ENCODE assay signal across 1 cellular context in genomic region chr2:6914829-6915228, GRCh38.
TF ChIP-seq lines count a peak whose summit lies in the region.

No MANE protein-coding gene starts in this region.

TF ChIP-seq in HCT116, 20 proteins besides CTCF, POLR2A, EP300 and RAD21 (continued from another document):
- TF ChIP-seq, protein P1, sequence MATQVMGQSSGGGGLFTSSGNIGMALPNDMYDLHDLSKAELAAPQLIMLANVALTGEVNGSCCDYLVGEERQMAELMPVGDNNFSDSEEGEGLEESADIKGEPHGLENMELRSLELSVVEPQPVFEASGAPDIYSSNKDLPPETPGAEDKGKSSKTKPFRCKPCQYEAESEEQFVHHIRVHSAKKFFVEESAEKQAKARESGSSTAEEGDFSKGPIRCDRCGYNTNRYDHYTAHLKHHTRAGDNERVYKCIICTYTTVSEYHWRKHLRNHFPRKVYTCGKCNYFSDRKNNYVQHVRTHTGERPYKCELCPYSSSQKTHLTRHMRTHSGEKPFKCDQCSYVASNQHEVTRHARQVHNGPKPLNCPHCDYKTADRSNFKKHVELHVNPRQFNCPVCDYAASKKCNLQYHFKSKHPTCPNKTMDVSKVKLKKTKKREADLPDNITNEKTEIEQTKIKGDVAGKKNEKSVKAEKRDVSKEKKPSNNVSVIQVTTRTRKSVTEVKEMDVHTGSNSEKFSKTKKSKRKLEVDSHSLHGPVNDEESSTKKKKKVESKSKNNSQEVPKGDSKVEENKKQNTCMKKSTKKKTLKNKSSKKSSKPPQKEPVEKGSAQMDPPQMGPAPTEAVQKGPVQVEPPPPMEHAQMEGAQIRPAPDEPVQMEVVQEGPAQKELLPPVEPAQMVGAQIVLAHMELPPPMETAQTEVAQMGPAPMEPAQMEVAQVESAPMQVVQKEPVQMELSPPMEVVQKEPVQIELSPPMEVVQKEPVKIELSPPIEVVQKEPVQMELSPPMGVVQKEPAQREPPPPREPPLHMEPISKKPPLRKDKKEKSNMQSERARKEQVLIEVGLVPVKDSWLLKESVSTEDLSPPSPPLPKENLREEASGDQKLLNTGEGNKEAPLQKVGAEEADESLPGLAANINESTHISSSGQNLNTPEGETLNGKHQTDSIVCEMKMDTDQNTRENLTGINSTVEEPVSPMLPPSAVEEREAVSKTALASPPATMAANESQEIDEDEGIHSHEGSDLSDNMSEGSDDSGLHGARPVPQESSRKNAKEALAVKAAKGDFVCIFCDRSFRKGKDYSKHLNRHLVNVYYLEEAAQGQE (IDR thresholded peaks at IDR 0.05; ENCODE audit: low read depth), result no peak
- TF ChIP-seq CBX3 (IDR thresholded peaks at IDR 0.05; ENCODE audit: low read depth), result peak; percentile 65; the same call in 1 of the 2 replicates
- no peak for TF ChIP-seq ZBTB33 (IDR thresholded peaks at IDR 0.05; ENCODE audit: extremely low read depth, insufficient replicate concordance, low read length)
- peak; percentile 69 for TF ChIP-seq SP1 (IDR thresholded peaks at IDR 0.05; ENCODE audit: low read depth)
- TF ChIP-seq POLR2AphosphoS5 (IDR thresholded peaks at IDR 0.05; ENCODE audit: low read depth, low read length), result 0 out of 2 replicates have a peak, but pooled peaks have one; percentile 17
- peak; percentile 88 for TF ChIP-seq JUND (IDR thresholded peaks at IDR 0.05)
- TF ChIP-seq FOSL1 (IDR thresholded peaks at IDR 0.05; ENCODE audit: low read depth), result peak; percentile 91
- TF ChIP-seq SRF (IDR thresholded peaks at IDR 0.05; ENCODE audit: low read depth), result peak; percentile 31; the same call in 1 of the 2 replicates
